In genomic region chr20:55515831-55516230, GRCh38 we compare ENCODE assay signal across 17 cellular contexts.
DNase-seq lines count a peak whose midpoint lies in the region; ATAC-seq and TF ChIP-seq lines count a peak whose summit lies in the region.
"Had no signal": no experiment of that assay in that cellular context is flagged by ENCODE, and none has a peak within 500 bp of the region (broad histone marks: within the 10 kb centered on the region; RNA-seq: fewer than 3 reads in every experiment).

No MANE protein-coding gene starts in this region.

- no peaks in the 10 kb centered on the region for H3K9me2 ChIP-seq in PC-3 (replicated peaks; ENCODE audit: low read length)

- intact Hi-C loops in PC-3 (cut with micrococcal nuclease) = no loop called here

- POLR2A ChIA-PET in PC-3 (lab: Charles Lee; ENCODE audit: unreplicated experiment) = no interaction called here

- TF ChIP-seq CTCF in PC-3 (conservative IDR thresholded peaks at IDR 0.05; ENCODE audit: low read depth, low read length) = no peak
- no peak for TF ChIP-seq CTCF in nephron progenitor cell (IDR thresholded peaks at IDR 0.05)

- H3K36me3 ChIP-seq in PC-3 (ENCODE audit: low read depth, low read length) = no peaks in the 10 kb centered on the region

- peaks cover 21% of the 10 kb centered on the region for H3K4me1 ChIP-seq in PC-3 (ENCODE audit: insufficient read depth, low read length)

- no peak overlapping the region for H3K4me3 ChIP-seq in PC-3 (ENCODE audit: low read length)

- H4K20me1 ChIP-seq in PC-3 (ENCODE audit: low read length) = no peaks in the 10 kb centered on the region

- H3K27me3 Mint-ChIP-seq in nephron progenitor cell (ENCODE audit: low read depth, poor library complexity) = no peaks in the 10 kb centered on the region
- H3K27me3 Mint-ChIP-seq: B cell; CD4-positive, alpha-beta T cell had no signal

- CTCF ChIA-PET in PC-3 (lab: Charles Lee) = no interaction called here

- no peak for ATAC-seq in PC-3
- ATAC-seq: HCT116 had no signal

- H3K36me3 Mint-ChIP-seq in nephron progenitor cell (ENCODE audit: low read depth) = no peaks in the 10 kb centered on the region

- H3F3A ChIP-seq in PC-3 (ENCODE audit: low read length, unreplicated experiment) = no peaks in the 10 kb centered on the region

- no TSS peak for BruUV-seq in PC-3 (replicated peaks; lab: Mats Ljungman, UMichigan)

- H3K27me3 ChIP-seq in PC-3 (ENCODE audit: low read length) = no peaks in the 10 kb centered on the region

- H3K4me1 Mint-ChIP-seq in nephron progenitor cell = peaks cover 29% of the 10 kb centered on the region
- H3K4me1 Mint-ChIP-seq: B cell had no signal

- no peak overlapping the region for H2AFZ ChIP-seq in PC-3 (ENCODE audit: low read length)

- no peak overlapping the region for H3K9ac ChIP-seq in PC-3 (ENCODE audit: low read length)

- peak; percentile 26 for DNase-seq in HT-29 (ENCODE audit: low spot score)
- peak; percentile 66 for DNase-seq in PC-3
- no peak for DNase-seq in epithelial cell of prostate (ENCODE audit: low read depth, low spot score)
- DNase-seq in nephron progenitor cell = no peak
- no peak for DNase-seq in KG1 (lab: John Stamatoyannopoulos, UW)
- DNase-seq in GM03348 (ENCODE audit: low spot score) = no peak
- no peak for DNase-seq in NCI-H2171 (lab: John Stamatoyannopoulos, UW)
- no peak for DNase-seq in GM19238 (ENCODE audit: insufficient read length, low spot score)
- DNase-seq: CD4-positive, alpha-beta T cell; DMS79 treated with DMSO at 0.1 percent for 48 hours; Karpas-422; NCI-H2081; NCI-H2227 treated with DMSO at 0.1 percent for 48 hours; NK-92 treated with Interleukin-12 subunit alpha and Interleukin-12 subunit beta, amount 100 ng/mL, for 24 hours; OCI-M1 had no signal

- peaks cover 6% of the 10 kb centered on the region for H3K9me3 Mint-ChIP-seq in nephron progenitor cell

- H3K4me3 Mint-ChIP-seq in nephron progenitor cell = no peak overlapping the region
- H3K4me3 Mint-ChIP-seq: B cell; CD4-positive, alpha-beta T cell had no signal

- peaks cover 31% of the 10 kb centered on the region for H3K9me3 ChIP-seq in PC-3 (ENCODE audit: low read length)

- H3K27ac ChIP-seq in PC-3 (ENCODE audit: low read length) (no peak overlapping the region), epithelial cell of prostate (peak overlapping the region; percentile 11)

- peak overlapping the region; percentile 53 for H3K27ac Mint-ChIP-seq in nephron progenitor cell
- H3K27ac Mint-ChIP-seq: B cell; CD4-positive, alpha-beta T cell had no signal

- H3K4me2 ChIP-seq in PC-3 (ENCODE audit: low read length) = peak overlapping the region; percentile 8; the same call in 1 of the 2 replicates

- no peaks in the 10 kb centered on the region for H3K79me2 ChIP-seq in PC-3 (ENCODE audit: low read length)

Comparison
In these comparisons a context has a peak if more than half of its experiments do, and no peak if none do; other contexts are left out.
1. DNase-seq: peak in HT-29 (single experiment) and PC-3 (single experiment); none in epithelial cell of prostate (single experiment), nephron progenitor cell (single experiment), KG1 (single experiment), GM03348 (single experiment), NCI-H2171 (single experiment) and GM19238 (single experiment).